In the genomic region with DNA sequence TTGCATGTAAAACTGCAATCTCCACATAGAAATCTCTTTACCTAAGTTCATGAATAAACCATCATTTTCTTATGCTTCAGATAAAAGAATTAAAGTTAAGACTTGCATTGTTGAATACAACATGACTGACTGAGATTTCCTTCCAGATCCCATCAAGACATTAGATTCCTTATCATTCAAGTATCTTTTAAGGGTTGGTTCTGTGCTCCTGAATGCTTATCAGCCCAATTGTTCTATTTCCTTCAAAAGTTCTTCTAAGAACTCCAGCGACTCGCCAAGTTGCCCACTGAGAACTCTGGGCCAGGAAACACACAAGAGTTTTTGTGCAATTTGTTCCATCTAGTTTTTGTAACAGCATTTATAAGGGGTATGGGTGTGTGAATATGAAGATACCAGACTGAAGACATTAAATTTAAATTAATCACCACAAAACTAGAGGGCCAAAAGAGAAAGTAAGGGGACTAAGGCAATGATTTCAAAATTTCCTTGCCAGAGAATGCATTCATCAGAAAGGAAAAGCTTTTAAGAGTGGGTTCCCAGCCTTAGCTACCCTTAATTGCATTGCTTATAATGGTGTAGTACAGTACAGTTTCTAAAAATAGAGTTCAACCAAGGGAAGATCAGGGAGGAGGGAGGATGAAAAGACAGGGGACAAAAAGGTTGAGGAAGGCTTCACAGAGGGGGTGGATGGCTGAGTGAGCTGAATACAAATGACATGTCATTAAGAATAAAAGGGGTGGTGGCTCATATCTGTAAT, we compare ENCODE assay signal across 3 cellular contexts.
TF ChIP-seq lines count a peak whose summit lies in the region.

No MANE protein-coding gene starts in this region.

TF ChIP-seq in A549, 52 proteins besides CTCF, POLR2A, EP300 and RAD21:
- TF ChIP-seq, protein P1, sequence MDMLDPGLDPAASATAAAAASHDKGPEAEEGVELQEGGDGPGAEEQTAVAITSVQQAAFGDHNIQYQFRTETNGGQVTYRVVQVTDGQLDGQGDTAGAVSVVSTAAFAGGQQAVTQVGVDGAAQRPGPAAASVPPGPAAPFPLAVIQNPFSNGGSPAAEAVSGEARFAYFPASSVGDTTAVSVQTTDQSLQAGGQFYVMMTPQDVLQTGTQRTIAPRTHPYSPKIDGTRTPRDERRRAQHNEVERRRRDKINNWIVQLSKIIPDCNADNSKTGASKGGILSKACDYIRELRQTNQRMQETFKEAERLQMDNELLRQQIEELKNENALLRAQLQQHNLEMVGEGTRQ (IDR thresholded peaks at IDR 0.05), result no peak
- TF ChIP-seq, protein P2, sequence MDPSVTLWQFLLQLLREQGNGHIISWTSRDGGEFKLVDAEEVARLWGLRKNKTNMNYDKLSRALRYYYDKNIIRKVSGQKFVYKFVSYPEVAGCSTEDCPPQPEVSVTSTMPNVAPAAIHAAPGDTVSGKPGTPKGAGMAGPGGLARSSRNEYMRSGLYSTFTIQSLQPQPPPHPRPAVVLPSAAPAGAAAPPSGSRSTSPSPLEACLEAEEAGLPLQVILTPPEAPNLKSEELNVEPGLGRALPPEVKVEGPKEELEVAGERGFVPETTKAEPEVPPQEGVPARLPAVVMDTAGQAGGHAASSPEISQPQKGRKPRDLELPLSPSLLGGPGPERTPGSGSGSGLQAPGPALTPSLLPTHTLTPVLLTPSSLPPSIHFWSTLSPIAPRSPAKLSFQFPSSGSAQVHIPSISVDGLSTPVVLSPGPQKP (IDR thresholded peaks at IDR 0.05; ENCODE audit: low read depth, low read length), result no peak
- TF ChIP-seq RCOR1 (IDR thresholded peaks at IDR 0.05; ENCODE audit: low read depth, low read length) (no peak), JUNB (IDR thresholded peaks at IDR 0.05) (no peak)
- TF ChIP-seq, protein P3, sequence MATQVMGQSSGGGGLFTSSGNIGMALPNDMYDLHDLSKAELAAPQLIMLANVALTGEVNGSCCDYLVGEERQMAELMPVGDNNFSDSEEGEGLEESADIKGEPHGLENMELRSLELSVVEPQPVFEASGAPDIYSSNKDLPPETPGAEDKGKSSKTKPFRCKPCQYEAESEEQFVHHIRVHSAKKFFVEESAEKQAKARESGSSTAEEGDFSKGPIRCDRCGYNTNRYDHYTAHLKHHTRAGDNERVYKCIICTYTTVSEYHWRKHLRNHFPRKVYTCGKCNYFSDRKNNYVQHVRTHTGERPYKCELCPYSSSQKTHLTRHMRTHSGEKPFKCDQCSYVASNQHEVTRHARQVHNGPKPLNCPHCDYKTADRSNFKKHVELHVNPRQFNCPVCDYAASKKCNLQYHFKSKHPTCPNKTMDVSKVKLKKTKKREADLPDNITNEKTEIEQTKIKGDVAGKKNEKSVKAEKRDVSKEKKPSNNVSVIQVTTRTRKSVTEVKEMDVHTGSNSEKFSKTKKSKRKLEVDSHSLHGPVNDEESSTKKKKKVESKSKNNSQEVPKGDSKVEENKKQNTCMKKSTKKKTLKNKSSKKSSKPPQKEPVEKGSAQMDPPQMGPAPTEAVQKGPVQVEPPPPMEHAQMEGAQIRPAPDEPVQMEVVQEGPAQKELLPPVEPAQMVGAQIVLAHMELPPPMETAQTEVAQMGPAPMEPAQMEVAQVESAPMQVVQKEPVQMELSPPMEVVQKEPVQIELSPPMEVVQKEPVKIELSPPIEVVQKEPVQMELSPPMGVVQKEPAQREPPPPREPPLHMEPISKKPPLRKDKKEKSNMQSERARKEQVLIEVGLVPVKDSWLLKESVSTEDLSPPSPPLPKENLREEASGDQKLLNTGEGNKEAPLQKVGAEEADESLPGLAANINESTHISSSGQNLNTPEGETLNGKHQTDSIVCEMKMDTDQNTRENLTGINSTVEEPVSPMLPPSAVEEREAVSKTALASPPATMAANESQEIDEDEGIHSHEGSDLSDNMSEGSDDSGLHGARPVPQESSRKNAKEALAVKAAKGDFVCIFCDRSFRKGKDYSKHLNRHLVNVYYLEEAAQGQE (IDR thresholded peaks at IDR 0.05), result no peak
TF ChIP-seq in A549: peak in this region for 0.

TF ChIP-seq in HEK293, 187 proteins besides CTCF, POLR2A, EP300 and RAD21 (continued from another document):
- TF ChIP-seq SP7 (tag by site-specific recombination; IDR thresholded peaks at IDR 0.05) (0 out of 2 replicates have a peak, but pooled peaks have one; percentile 27), ZNF169 (tag by site-specific recombination; IDR thresholded peaks at IDR 0.05) (no peak), ZNF426 (tag by site-specific recombination; IDR thresholded peaks at IDR 0.05) (no peak), WT1 (tag by site-specific recombination; IDR thresholded peaks at IDR 0.05) (peak; percentile 25; the same call in 1 of the 2 replicates), ZNF843 (tag by site-specific recombination; IDR thresholded peaks at IDR 0.05) (no peak)
- TF ChIP-seq, protein P4, sequence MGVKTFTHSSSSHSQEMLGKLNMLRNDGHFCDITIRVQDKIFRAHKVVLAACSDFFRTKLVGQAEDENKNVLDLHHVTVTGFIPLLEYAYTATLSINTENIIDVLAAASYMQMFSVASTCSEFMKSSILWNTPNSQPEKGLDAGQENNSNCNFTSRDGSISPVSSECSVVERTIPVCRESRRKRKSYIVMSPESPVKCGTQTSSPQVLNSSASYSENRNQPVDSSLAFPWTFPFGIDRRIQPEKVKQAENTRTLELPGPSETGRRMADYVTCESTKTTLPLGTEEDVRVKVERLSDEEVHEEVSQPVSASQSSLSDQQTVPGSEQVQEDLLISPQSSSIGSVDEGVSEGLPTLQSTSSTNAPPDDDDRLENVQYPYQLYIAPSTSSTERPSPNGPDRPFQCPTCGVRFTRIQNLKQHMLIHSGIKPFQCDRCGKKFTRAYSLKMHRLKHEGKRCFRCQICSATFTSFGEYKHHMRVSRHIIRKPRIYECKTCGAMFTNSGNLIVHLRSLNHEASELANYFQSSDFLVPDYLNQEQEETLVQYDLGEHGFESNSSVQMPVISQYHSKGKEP (tag by site-specific recombination; IDR thresholded peaks at IDR 0.05), result no peak

TF ChIP-seq in H1, 55 proteins besides CTCF, POLR2A, EP300 and RAD21 (continued from another document):
- TF ChIP-seq PHF8 (conservative IDR thresholded peaks at IDR 0.05; ENCODE audit: low read depth, low read length) (no peak), ZNF274 (IDR thresholded peaks at IDR 0.05; ENCODE audit: borderline replicate concordance, extremely low read depth, low read length) (no peak), NANOG (IDR thresholded peaks at IDR 0.05; ENCODE audit: insufficient read depth, low read depth, low read length, poor library complexity, severe bottlenecking) (no peak), GABPA (IDR thresholded peaks at IDR 0.05; ENCODE audit: borderline replicate concordance, insufficient read depth, low read length) (no peak), RNF2 (IDR thresholded peaks at IDR 0.05; ENCODE audit: borderline replicate concordance, low read depth, low read length, missing control alignments, poor library complexity, severe bottlenecking) (no peak), KDM4A (IDR thresholded peaks at IDR 0.05; ENCODE audit: low read depth, low read length, severe bottlenecking) (no peak), SIX5 (IDR thresholded peaks at IDR 0.05; ENCODE audit: low read depth, low read length) (no peak), JUND (IDR thresholded peaks at IDR 0.05; ENCODE audit: low read length) (no peak), HDAC6 (IDR thresholded peaks at IDR 0.05; ENCODE audit: low read depth, low read length) (no peak), SUZ12 (IDR thresholded peaks at IDR 0.05; ENCODE audit: low read length) (no peak)
- TF ChIP-seq, protein P5, sequence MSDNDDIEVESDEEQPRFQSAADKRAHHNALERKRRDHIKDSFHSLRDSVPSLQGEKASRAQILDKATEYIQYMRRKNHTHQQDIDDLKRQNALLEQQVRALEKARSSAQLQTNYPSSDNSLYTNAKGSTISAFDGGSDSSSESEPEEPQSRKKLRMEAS (IDR thresholded peaks at IDR 0.05), result no peak
- TF ChIP-seq, protein P6, sequence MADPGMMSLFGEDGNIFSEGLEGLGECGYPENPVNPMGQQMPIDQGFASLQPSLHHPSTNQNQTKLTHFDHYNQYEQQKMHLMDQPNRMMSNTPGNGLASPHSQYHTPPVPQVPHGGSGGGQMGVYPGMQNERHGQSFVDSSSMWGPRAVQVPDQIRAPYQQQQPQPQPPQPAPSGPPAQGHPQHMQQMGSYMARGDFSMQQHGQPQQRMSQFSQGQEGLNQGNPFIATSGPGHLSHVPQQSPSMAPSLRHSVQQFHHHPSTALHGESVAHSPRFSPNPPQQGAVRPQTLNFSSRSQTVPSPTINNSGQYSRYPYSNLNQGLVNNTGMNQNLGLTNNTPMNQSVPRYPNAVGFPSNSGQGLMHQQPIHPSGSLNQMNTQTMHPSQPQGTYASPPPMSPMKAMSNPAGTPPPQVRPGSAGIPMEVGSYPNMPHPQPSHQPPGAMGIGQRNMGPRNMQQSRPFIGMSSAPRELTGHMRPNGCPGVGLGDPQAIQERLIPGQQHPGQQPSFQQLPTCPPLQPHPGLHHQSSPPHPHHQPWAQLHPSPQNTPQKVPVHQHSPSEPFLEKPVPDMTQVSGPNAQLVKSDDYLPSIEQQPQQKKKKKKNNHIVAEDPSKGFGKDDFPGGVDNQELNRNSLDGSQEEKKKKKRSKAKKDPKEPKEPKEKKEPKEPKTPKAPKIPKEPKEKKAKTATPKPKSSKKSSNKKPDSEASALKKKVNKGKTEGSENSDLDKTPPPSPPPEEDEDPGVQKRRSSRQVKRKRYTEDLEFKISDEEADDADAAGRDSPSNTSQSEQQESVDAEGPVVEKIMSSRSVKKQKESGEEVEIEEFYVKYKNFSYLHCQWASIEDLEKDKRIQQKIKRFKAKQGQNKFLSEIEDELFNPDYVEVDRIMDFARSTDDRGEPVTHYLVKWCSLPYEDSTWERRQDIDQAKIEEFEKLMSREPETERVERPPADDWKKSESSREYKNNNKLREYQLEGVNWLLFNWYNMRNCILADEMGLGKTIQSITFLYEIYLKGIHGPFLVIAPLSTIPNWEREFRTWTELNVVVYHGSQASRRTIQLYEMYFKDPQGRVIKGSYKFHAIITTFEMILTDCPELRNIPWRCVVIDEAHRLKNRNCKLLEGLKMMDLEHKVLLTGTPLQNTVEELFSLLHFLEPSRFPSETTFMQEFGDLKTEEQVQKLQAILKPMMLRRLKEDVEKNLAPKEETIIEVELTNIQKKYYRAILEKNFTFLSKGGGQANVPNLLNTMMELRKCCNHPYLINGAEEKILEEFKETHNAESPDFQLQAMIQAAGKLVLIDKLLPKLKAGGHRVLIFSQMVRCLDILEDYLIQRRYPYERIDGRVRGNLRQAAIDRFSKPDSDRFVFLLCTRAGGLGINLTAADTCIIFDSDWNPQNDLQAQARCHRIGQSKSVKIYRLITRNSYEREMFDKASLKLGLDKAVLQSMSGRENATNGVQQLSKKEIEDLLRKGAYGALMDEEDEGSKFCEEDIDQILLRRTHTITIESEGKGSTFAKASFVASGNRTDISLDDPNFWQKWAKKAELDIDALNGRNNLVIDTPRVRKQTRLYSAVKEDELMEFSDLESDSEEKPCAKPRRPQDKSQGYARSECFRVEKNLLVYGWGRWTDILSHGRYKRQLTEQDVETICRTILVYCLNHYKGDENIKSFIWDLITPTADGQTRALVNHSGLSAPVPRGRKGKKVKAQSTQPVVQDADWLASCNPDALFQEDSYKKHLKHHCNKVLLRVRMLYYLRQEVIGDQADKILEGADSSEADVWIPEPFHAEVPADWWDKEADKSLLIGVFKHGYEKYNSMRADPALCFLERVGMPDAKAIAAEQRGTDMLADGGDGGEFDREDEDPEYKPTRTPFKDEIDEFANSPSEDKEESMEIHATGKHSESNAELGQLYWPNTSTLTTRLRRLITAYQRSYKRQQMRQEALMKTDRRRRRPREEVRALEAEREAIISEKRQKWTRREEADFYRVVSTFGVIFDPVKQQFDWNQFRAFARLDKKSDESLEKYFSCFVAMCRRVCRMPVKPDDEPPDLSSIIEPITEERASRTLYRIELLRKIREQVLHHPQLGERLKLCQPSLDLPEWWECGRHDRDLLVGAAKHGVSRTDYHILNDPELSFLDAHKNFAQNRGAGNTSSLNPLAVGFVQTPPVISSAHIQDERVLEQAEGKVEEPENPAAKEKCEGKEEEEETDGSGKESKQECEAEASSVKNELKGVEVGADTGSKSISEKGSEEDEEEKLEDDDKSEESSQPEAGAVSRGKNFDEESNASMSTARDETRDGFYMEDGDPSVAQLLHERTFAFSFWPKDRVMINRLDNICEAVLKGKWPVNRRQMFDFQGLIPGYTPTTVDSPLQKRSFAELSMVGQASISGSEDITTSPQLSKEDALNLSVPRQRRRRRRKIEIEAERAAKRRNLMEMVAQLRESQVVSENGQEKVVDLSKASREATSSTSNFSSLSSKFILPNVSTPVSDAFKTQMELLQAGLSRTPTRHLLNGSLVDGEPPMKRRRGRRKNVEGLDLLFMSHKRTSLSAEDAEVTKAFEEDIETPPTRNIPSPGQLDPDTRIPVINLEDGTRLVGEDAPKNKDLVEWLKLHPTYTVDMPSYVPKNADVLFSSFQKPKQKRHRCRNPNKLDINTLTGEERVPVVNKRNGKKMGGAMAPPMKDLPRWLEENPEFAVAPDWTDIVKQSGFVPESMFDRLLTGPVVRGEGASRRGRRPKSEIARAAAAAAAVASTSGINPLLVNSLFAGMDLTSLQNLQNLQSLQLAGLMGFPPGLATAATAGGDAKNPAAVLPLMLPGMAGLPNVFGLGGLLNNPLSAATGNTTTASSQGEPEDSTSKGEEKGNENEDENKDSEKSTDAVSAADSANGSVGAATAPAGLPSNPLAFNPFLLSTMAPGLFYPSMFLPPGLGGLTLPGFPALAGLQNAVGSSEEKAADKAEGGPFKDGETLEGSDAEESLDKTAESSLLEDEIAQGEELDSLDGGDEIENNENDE (IDR thresholded peaks at IDR 0.05; ENCODE audit: insufficient replicate concordance, low read length), result no peak
